Comparison of ENCODE assay signal across 34 cellular contexts in the genomic region with DNA sequence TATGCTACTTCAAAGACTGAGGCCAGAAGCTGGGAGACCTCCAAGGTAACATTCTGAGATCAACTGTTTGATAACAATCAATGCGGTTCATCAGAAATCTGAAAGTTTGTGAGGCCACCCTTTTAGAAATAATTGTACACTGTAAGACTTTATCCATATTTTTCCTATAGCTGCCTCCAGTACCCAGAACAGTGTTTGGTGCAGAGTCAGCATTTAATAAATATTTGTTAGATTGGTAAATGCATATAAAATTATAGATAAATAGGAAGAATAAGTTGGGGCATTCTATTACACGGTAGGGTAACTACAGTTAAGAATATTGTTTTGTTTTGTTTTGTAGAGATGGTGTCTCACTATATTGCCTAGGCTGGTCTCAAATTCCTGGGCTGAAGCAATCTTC.
DNase-seq lines count a peak whose midpoint lies in the region; ATAC-seq, FAIRE-seq and TF ChIP-seq lines count a peak whose summit lies in the region.
"Had no signal": no experiment of that assay in that cellular context is flagged by ENCODE, and none has a peak within 500 bp of the region (broad histone marks: within the 10 kb centered on the region; RNA-seq: fewer than 3 reads in every experiment).

No MANE protein-coding gene starts in this region.

- no peaks in the 10 kb centered on the region for H3K79me1 ChIP-seq in IMR-90 (ENCODE audit: low read depth in 1 of 2, low read length in 2 of 2)
- no peaks in the 10 kb centered on the region for H3K79me1 ChIP-seq in mesendoderm (ENCODE audit: low read length)

- no peak for ATAC-seq in HepG2
- ATAC-seq in right lobe of liver, result no peak
- no peak for ATAC-seq in A549
- no peak for ATAC-seq in IMR-90 (ENCODE audit: low read depth)
- no peak for ATAC-seq in K562
- ATAC-seq: CD8-positive, alpha-beta T cell had no signal

- CTCF ChIA-PET in HepG2 (lab: Yijun Ruan, JAX; ENCODE audit: low intra/inter-chr PET ratio, low total read pairs), result no interaction called here
- CTCF ChIA-PET in A549 (lab: Yijun Ruan, JAX), result no interaction called here
- CTCF ChIA-PET in IMR-90 (lab: Yijun Ruan, JAX), result no interaction called here
- CTCF ChIA-PET in K562 (lab: Yijun Ruan, JAX; ENCODE audit: low intra/inter-chr PET ratio), result no interaction called here

- DNase-seq in HepG2 (ENCODE audit: low spot score), result no peak
- DNase-seq in right lobe of liver, result no peak
- DNase-seq in A549 (ENCODE audit: low read depth in 1 of 2, low spot score in 1 of 2), result no peak
- DNase-seq in IMR-90, result no peak
- no peak for DNase-seq in K562 (ENCODE audit: extremely low read depth in 1 of 4, low spot score in 3 of 4)
- no peak for DNase-seq in mesendoderm
- DNase-seq in GM12891 (ENCODE audit: insufficient read length, low spot score), result no peak
- DNase-seq in COLO829 (ENCODE audit: low spot score), result no peak
- DNase-seq: 8988T; ACHN; AML-193; BE2C; C1 segment of cervical spinal cord; Caco-2; Calu3; CD4-positive, alpha-beta memory T cell; CD4-positive, alpha-beta T cell; CD4-positive, CD25-positive, alpha-beta regulatory T cell; CD8-positive, alpha-beta memory T cell; CD8-positive, alpha-beta T cell; COR-L47; DMS 273 treated with DMSO at 0.1 percent for 48 hours; DMS153; DMS53; DMS79; DMS79 treated with DMSO at 0.1 percent for 48 hours; DND-41; EL had no signal

- H4K91ac ChIP-seq in IMR-90 (ENCODE audit: insufficient read depth, low read depth, low read length), result no peak overlapping the region

- in situ Hi-C loops in HepG2 (cut with HindIII; ENCODE audit: extremely low pct_ligation_motif_present, low pct_unique_long_range_greater_than_20kb), result no loop called here
- in situ Hi-C loops in IMR-90 (cut with MboI; ENCODE audit: low sequenced_read_pairs), result no loop called here
- in situ Hi-C loops in K562 (cut with MboI), result no loop called here

- POLR2A ChIA-PET in HepG2 (lab: Yijun Ruan, JAX) (no interaction called here), A549 (lab: Yijun Ruan, JAX) (no interaction called here), IMR-90 (lab: Charles Lee; ENCODE audit: unreplicated experiment) (no interaction called here), K562 (lab: Yijun Ruan, JAX) (no interaction called here)

- no peak overlapping the region for H2BK20ac ChIP-seq in IMR-90 (ENCODE audit: low read depth, low read length)

- no peaks in the 10 kb centered on the region for H3K27me3 ChIP-seq in HepG2 (ENCODE audit: control insufficient read depth in 1 of 2, insufficient read depth in 2 of 2, low read length in 2 of 2)
- no peaks in the 10 kb centered on the region for H3K27me3 ChIP-seq in right lobe of liver
- H3K27me3 ChIP-seq in IMR-90 (ENCODE audit: control insufficient read depth, insufficient read depth, low read length), result no peaks in the 10 kb centered on the region
- H3K27me3 ChIP-seq in K562 (ENCODE audit: control insufficient read depth in 2 of 2, insufficient read depth in 2 of 2, low read length in 2 of 2), result no peaks in the 10 kb centered on the region
- no peaks in the 10 kb centered on the region for H3K27me3 ChIP-seq in mesendoderm (ENCODE audit: insufficient read depth, low read length, poor library complexity)
- H3K27me3 ChIP-seq: BE2C; BLaER1; BLaER1 treated with 17β-estradiol and CSF1 and Interleukin-3, amounts not matched to agents 10 nM and 100 nM had no signal

- no TSS peak for BruUV-seq in HepG2 (replicated peaks; lab: Mats Ljungman, UMichigan)
- no TSS peak for BruUV-seq in IMR-90 (replicated peaks; lab: Mats Ljungman, UMichigan)
- no TSS peak for BruUV-seq in K562 (replicated peaks; lab: Mats Ljungman, UMichigan)

- 41% methylated on average over 2 of the region's 2 CpGs for WGBS in HepG2 (ENCODE audit: low lambda C conversion rate)
- 70% methylated on average over 2 of the region's 2 CpGs for WGBS in right lobe of liver (ENCODE audit: insufficient coverage, low coverage, low lambda C conversion rate, missing lambda C conversion rate)
- 42% methylated on average over 2 of the region's 2 CpGs for WGBS in A549 (ENCODE audit: missing lambda C conversion rate)
- no CpG with 5 or more reads among the region's 2 CpGs for WGBS in IMR-90 (ENCODE audit: extremely low coverage in 2 of 2, insufficient read length in 1 of 2), 2 experiments
- 0% methylated on average over 2 of the region's 2 CpGs for WGBS in K562 (ENCODE audit: insufficient coverage, low coverage, missing lambda C conversion rate)
- no CpG with 5 or more reads among the region's 2 CpGs for WGBS in mesendoderm (ENCODE audit: extremely low coverage, insufficient coverage, low lambda C conversion rate)

- no peak overlapping the region for H3K18ac ChIP-seq in IMR-90 (ENCODE audit: low read depth, low read length)
- H3K18ac ChIP-seq in mesendoderm (ENCODE audit: low read length), result no peak overlapping the region

- no peaks in the 10 kb centered on the region for H3K4me1 ChIP-seq in HepG2 (ENCODE audit: insufficient read depth, low read length)
- H3K4me1 ChIP-seq in right lobe of liver, result no peaks in the 10 kb centered on the region
- no peaks in the 10 kb centered on the region for H3K4me1 ChIP-seq in A549
- H3K4me1 ChIP-seq in IMR-90 (ENCODE audit: control insufficient read depth, insufficient read depth, low read length), result no peaks in the 10 kb centered on the region
- no peaks in the 10 kb centered on the region for H3K4me1 ChIP-seq in K562 (replicated peaks in 1 of 2; ENCODE audit: control insufficient read depth in 2 of 2, insufficient read depth in 2 of 2, low read length in 2 of 2)
- H3K4me1 ChIP-seq in mesendoderm (ENCODE audit: control insufficient read depth, low read depth, low read length), result no peaks in the 10 kb centered on the region
- H3K4me1 ChIP-seq: BE2C; BLaER1; BLaER1 treated with 17β-estradiol and CSF1 and Interleukin-3, amounts not matched to agents 10 nM and 100 nM; Caco-2 had no signal

- H3K9ac ChIP-seq in HepG2 (ENCODE audit: insufficient read depth, low read depth, low read length), result no peak overlapping the region
- H3K9ac ChIP-seq in IMR-90 (ENCODE audit: low read depth, low read length), result no peak overlapping the region
- H3K9ac ChIP-seq in K562 (ENCODE audit: insufficient read depth in 1 of 2, low read depth in 2 of 2, low read length in 2 of 2), result no peak overlapping the region
- H3K9ac ChIP-seq in mesendoderm (ENCODE audit: low read length), result no peak overlapping the region
- H3K9ac ChIP-seq: BLaER1; BLaER1 treated with 17β-estradiol and CSF1 and Interleukin-3, amounts not matched to agents 10 nM and 100 nM had no signal

- H3K4me2 ChIP-seq in HepG2 (ENCODE audit: low read depth, low read length) (no peak overlapping the region), A549 (no peak overlapping the region), IMR-90 (ENCODE audit: low read depth, low read length) (no peak overlapping the region), K562 (ENCODE audit: insufficient read depth, low read length) (no peak overlapping the region), mesendoderm (ENCODE audit: low read length) (no peak overlapping the region)
- H3K4me2 ChIP-seq: BLaER1; BLaER1 treated with 17β-estradiol and CSF1 and Interleukin-3, amounts not matched to agents 10 nM and 100 nM had no signal

- H3K4ac ChIP-seq in IMR-90 (ENCODE audit: low read depth, low read length), result no peak overlapping the region
- H3K4ac ChIP-seq in mesendoderm (ENCODE audit: low read depth, low read length), result no peak overlapping the region

- TF ChIP-seq RAD21 in HepG2 (CRISPR knock-in tag; IDR thresholded peaks at IDR 0.05), result no peak
- TF ChIP-seq RAD21 in A549 (conservative IDR thresholded peaks at IDR 0.05 in 1 of 2, IDR thresholded peaks at IDR 0.05 in 1 of 2), result no peak
- TF ChIP-seq RAD21 in IMR-90 (IDR thresholded peaks at IDR 0.05; ENCODE audit: low read length), result no peak
- no peak for TF ChIP-seq RAD21 in K562 (CRISPR knock-in tag; conservative IDR thresholded peaks at IDR 0.05 in 1 of 2, IDR thresholded peaks at IDR 0.05 in 1 of 2)

- H2AFZ ChIP-seq in HepG2 (ENCODE audit: low read length) (no peak overlapping the region), IMR-90 (replicated peaks; ENCODE audit: low read length, poor library complexity) (no peak overlapping the region), K562 (ENCODE audit: low read depth, low read length) (no peak overlapping the region)

- H3K4me3 ChIP-seq in HepG2 (replicated peaks in 1 of 3; ENCODE audit: insufficient read depth in 1 of 3, low read depth in 2 of 3, low read length in 3 of 3), result no peak overlapping the region
- no peak overlapping the region for H3K4me3 ChIP-seq in right lobe of liver
- no peak overlapping the region for H3K4me3 ChIP-seq in A549
- no peak overlapping the region for H3K4me3 ChIP-seq in IMR-90 (ENCODE audit: insufficient read depth, low read depth, low read length)
- H3K4me3 ChIP-seq in K562, result no peak overlapping the region
- H3K4me3 ChIP-seq in mesendoderm (ENCODE audit: low read length), result no peak overlapping the region
- H3K4me3 ChIP-seq: BLaER1; BLaER1 treated with 17β-estradiol and CSF1 and Interleukin-3, amounts not matched to agents 10 nM and 100 nM had no signal

- no peaks in the 10 kb centered on the region for H3K36me3 ChIP-seq in HepG2 (replicated peaks in 1 of 2; ENCODE audit: control insufficient read depth in 1 of 2, insufficient read depth in 2 of 2, low read length in 2 of 2)
- H3K36me3 ChIP-seq in right lobe of liver, result no peaks in the 10 kb centered on the region
- no peaks in the 10 kb centered on the region for H3K36me3 ChIP-seq in IMR-90 (ENCODE audit: control insufficient read depth, insufficient read depth, low read length)
- no peaks in the 10 kb centered on the region for H3K36me3 ChIP-seq in K562 (ENCODE audit: control insufficient read depth, insufficient read depth, low read length)
- H3K36me3 ChIP-seq in mesendoderm (ENCODE audit: control insufficient read depth, insufficient read depth, low read length), result no peaks in the 10 kb centered on the region
- H3K36me3 ChIP-seq: BE2C; BLaER1; BLaER1 treated with 17β-estradiol and CSF1 and Interleukin-3, amounts not matched to agents 10 nM and 100 nM had no signal

- no peak for FAIRE-seq in HepG2 (lab: Jason Lieb, UNC)
- FAIRE-seq in A549 (lab: Jason Lieb, UNC), result no peak
- FAIRE-seq in K562 (lab: Jason Lieb, UNC), result no peak
- FAIRE-seq in GM12891 (lab: Jason Lieb, UNC), result no peak
- FAIRE-seq: A204.1, D721Med had no signal

- no peak overlapping the region for H2AK9ac ChIP-seq in IMR-90 (replicated peaks; ENCODE audit: low read depth, low read length, poor library complexity)

- H4K8ac ChIP-seq in IMR-90 (ENCODE audit: low read depth in 2 of 2, low read length in 2 of 2), result no peak overlapping the region
- no peak overlapping the region for H4K8ac ChIP-seq in mesendoderm (ENCODE audit: low read depth, low read length)

- H3K9me1 ChIP-seq in IMR-90 (ENCODE audit: insufficient read depth, low read length) (no peaks in the 10 kb centered on the region), K562 (ENCODE audit: control insufficient read depth, insufficient read depth, low read length) (no peaks in the 10 kb centered on the region)

- H4K5ac ChIP-seq in IMR-90 (ENCODE audit: low read depth, low read length) (no peak overlapping the region), mesendoderm (ENCODE audit: low read length) (no peak overlapping the region)

- H3K9me3 ChIP-seq in HepG2 (ENCODE audit: low read length) (no peaks in the 10 kb centered on the region), right lobe of liver (no peaks in the 10 kb centered on the region), A549 (no peaks in the 10 kb centered on the region), IMR-90 (ENCODE audit: control insufficient read depth, insufficient read depth, low read length) (peaks cover 6% of the 10 kb centered on the region), K562 (replicated peaks; ENCODE audit: control insufficient read depth, insufficient read depth, low read depth, low read length) (0 out of 2 replicates have a peak, but pooled peaks cover 1% of the 10 kb centered on the region)
- H3K9me3 ChIP-seq: BE2C; BLaER1; BLaER1 treated with 17β-estradiol and CSF1 and Interleukin-3, amounts not matched to agents 10 nM and 100 nM; Caco-2 had no signal

- TF ChIP-seq EP300 in HepG2 (IDR thresholded peaks at IDR 0.05; ENCODE audit: low read depth in 2 of 2, low read length in 2 of 2) (no peak), HepG2 (CRISPR knock-in tag; IDR thresholded peaks at IDR 0.05; ENCODE audit: borderline replicate concordance) (no peak), A549 (IDR thresholded peaks at IDR 0.05) (no peak), K562 (IDR thresholded peaks at IDR 0.05; ENCODE audit: low read length) (no peak)

- no peak for TF ChIP-seq CTCF in HepG2 (CRISPR knock-in tag; IDR thresholded peaks at IDR 0.05)
- no peak for TF ChIP-seq CTCF in right lobe of liver (IDR thresholded peaks at IDR 0.05)
- TF ChIP-seq CTCF in A549 (IDR thresholded peaks at IDR 0.05), result no peak
- TF ChIP-seq CTCF in IMR-90 (conservative IDR thresholded peaks at IDR 0.05; ENCODE audit: low read depth, low read length), result no peak
- no peak for TF ChIP-seq CTCF in K562 (IDR thresholded peaks at IDR 0.05 in 2 of 3, conservative IDR thresholded peaks at IDR 0.05 in 1 of 3; ENCODE audit: insufficient read depth in 2 of 3, low read depth in 1 of 3, low read length in 3 of 3)

- TF ChIP-seq POLR2A in HepG2 (IDR thresholded peaks at IDR 0.05; ENCODE audit: insufficient read depth in 1 of 2, low read depth in 2 of 2, low read length in 2 of 2), result no peak
- no peak for TF ChIP-seq POLR2A in right lobe of liver (IDR thresholded peaks at IDR 0.05)
- no peak for TF ChIP-seq POLR2A in A549 (IDR thresholded peaks at IDR 0.05; ENCODE audit: low read length)
- TF ChIP-seq POLR2A in IMR-90 (IDR thresholded peaks at IDR 0.05; ENCODE audit: low read depth, low read length), result no peak
- no peak for TF ChIP-seq POLR2A in K562 (conservative IDR thresholded peaks at IDR 0.05)
- TF ChIP-seq POLR2A in GM12891 (IDR thresholded peaks at IDR 0.05; ENCODE audit: low read depth, low read length), result no peak

- H4K20me1 ChIP-seq in HepG2 (ENCODE audit: insufficient read depth, low read length) (no peaks in the 10 kb centered on the region), IMR-90 (ENCODE audit: insufficient read depth, low read length) (no peaks in the 10 kb centered on the region), K562 (replicated peaks; ENCODE audit: control insufficient read depth, insufficient read depth, low read length) (no peaks in the 10 kb centered on the region)
- H4K20me1 ChIP-seq: BLaER1; BLaER1 treated with 17β-estradiol and CSF1 and Interleukin-3, amounts not matched to agents 10 nM and 100 nM had no signal

- dilution Hi-C loops in IMR-90 (cut with HindIII; ENCODE audit: low sequenced_read_pairs, unreplicated experiment), result no loop called here

- no peak overlapping the region for H3K27ac ChIP-seq in HepG2 (ENCODE audit: extremely low read length, insufficient read depth, low read length)
- no peak overlapping the region for H3K27ac ChIP-seq in right lobe of liver
- H3K27ac ChIP-seq in A549, result no peak overlapping the region
- no peak overlapping the region for H3K27ac ChIP-seq in IMR-90 (ENCODE audit: insufficient read depth, low read length)
- no peak overlapping the region for H3K27ac ChIP-seq in K562 (ENCODE audit: extremely low read depth, low read depth, low read length)
- no peak overlapping the region for H3K27ac ChIP-seq in mesendoderm (ENCODE audit: low read depth, low read length)
- H3K27ac ChIP-seq: 22Rv1; BLaER1; BLaER1 treated with 17β-estradiol and CSF1 and Interleukin-3, amounts not matched to agents 10 nM and 100 nM; C4-2B had no signal

- H2BK5ac ChIP-seq in IMR-90 (ENCODE audit: low read depth, low read length, poor library complexity, severe bottlenecking) (no peak overlapping the region), mesendoderm (ENCODE audit: low read length) (no peak overlapping the region)

- H2BK15ac ChIP-seq in IMR-90 (ENCODE audit: low read depth, low read length) (no peak overlapping the region), mesendoderm (replicated peaks; ENCODE audit: low read depth) (no peak overlapping the region)

- no peak overlapping the region for H3K56ac ChIP-seq in IMR-90 (ENCODE audit: extremely low read depth, insufficient read depth, low read length)
- H3K56ac ChIP-seq in mesendoderm (ENCODE audit: low read length), result no peak overlapping the region

- intact Hi-C loops in HepG2 (cut with micrococcal nuclease; ENCODE audit: unreplicated experiment) (no loop called here), right lobe of liver (cut with DNase I) (no loop called here), IMR-90 (cut with micrococcal nuclease) (no loop called here), K562 (cut with micrococcal nuclease) (no loop called here)

- no peak overlapping the region for H2BK120ac ChIP-seq in IMR-90 (ENCODE audit: low read depth, low read length)
- no peak overlapping the region for H2BK120ac ChIP-seq in mesendoderm (ENCODE audit: low read depth, low read length)

- H3K23ac ChIP-seq in IMR-90 (ENCODE audit: low read depth, low read length) (no peak overlapping the region), mesendoderm (ENCODE audit: low read length) (no peak overlapping the region)

- no peak overlapping the region for H3K14ac ChIP-seq in IMR-90 (replicated peaks; ENCODE audit: low read depth, low read length)

- H2AK5ac ChIP-seq in IMR-90 (ENCODE audit: low read depth, low read length) (no peak overlapping the region), mesendoderm (ENCODE audit: low read length) (no peak overlapping the region)

- H3K79me2 ChIP-seq in HepG2 (ENCODE audit: insufficient read depth, low read length) (no peaks in the 10 kb centered on the region), K562 (ENCODE audit: control insufficient read depth, insufficient read depth, low read length) (no peaks in the 10 kb centered on the region), mesendoderm (ENCODE audit: control insufficient read depth, insufficient read depth, low read length) (no peaks in the 10 kb centered on the region)
